8 cellular contexts compared by ENCODE assay signal in genomic region chr5:156824800-156825199, GRCh38. TPM values are rescaled to one million over a fixed set of nuclear protein-coding genes. Genes with fewer than 3 reads are reported as not detected.
DNase-seq lines count a peak whose midpoint lies in the region; ATAC-seq and TF ChIP-seq lines count a peak whose summit lies in the region.

No MANE protein-coding gene starts in this region.

- WGBS in hepatocyte (ENCODE audit: low lambda C conversion rate, missing lambda C conversion rate): 27% methylated on average over 2 of the region's 2 CpGs

- no peak overlapping the region for H3K4me2 ChIP-seq in hepatocyte

- no peaks in the 10 kb centered on the region for H3K4me1 ChIP-seq in hepatocyte (ENCODE audit: insufficient read depth)

- H3K4me3 ChIP-seq in hepatocyte: no peak overlapping the region

- peaks cover 5% of the 10 kb centered on the region for H3K27me3 Mint-ChIP-seq in type B pancreatic cell

- H3K27ac Mint-ChIP-seq in type B pancreatic cell: no peak overlapping the region

- no peak overlapping the region for H2AFZ ChIP-seq in hepatocyte

- no peak overlapping the region for H3K27ac ChIP-seq in hepatocyte

- no peaks in the 10 kb centered on the region for H3K36me3 ChIP-seq in hepatocyte (replicated peaks; ENCODE audit: insufficient read depth, low read depth)

- no peaks in the 10 kb centered on the region for H3K9me2 ChIP-seq in hepatocyte (replicated peaks; ENCODE audit: insufficient read depth)

- H3K79me2 ChIP-seq in hepatocyte: no peaks in the 10 kb centered on the region

- H3K36me3 Mint-ChIP-seq in type B pancreatic cell: no peaks in the 10 kb centered on the region

- H3K4me3 Mint-ChIP-seq in type B pancreatic cell: no peak overlapping the region

- no peaks in the 10 kb centered on the region for H3K27me3 ChIP-seq in hepatocyte

- peaks cover 8% of the 10 kb centered on the region for H3K9me3 Mint-ChIP-seq in type B pancreatic cell

- H3K4me1 Mint-ChIP-seq in type B pancreatic cell (ENCODE audit: unreplicated experiment): peaks cover 4% of the 10 kb centered on the region

- no peaks in the 10 kb centered on the region for H4K20me1 ChIP-seq in hepatocyte (ENCODE audit: insufficient read depth, poor library complexity, severe bottlenecking)

- no peak for ATAC-seq in GM21737 (IDR thresholded peaks at IDR 0.05; ENCODE audit: unreplicated experiment)

- TF ChIP-seq CTCF in hepatocyte (IDR thresholded peaks at IDR 0.05; ENCODE audit: poor library complexity) (peak; percentile 86), type B pancreatic cell (conservative IDR thresholded peaks at IDR 0.05) (peak; percentile 75)

- peak; percentile 4 for DNase-seq in SKM-1 treated with dmso at 0.1 percent for 144 hours (lab: John Stamatoyannopoulos, UW; ENCODE audit: unreplicated experiment)
- no peak for DNase-seq in SKM-1 (lab: John Stamatoyannopoulos, UW; ENCODE audit: unreplicated experiment)
- peak; percentile 21 for DNase-seq in RPMI8226
- DNase-seq in hepatocyte (ENCODE audit: low spot score): peak; percentile 67
- no peak for DNase-seq in type B pancreatic cell (ENCODE audit: extremely low spot score, unreplicated experiment)
- DNase-seq in NCI-H187 treated with DMSO at 0.1 percent for 48 hours (lab: John Stamatoyannopoulos, UW): no peak
- no peak for DNase-seq in stimulated activated CD4-positive, alpha-beta T cell treated with anti-CD3 and anti-CD28 coated beads, Interleukin-2, amount 100 ng/mL, for 48 hours

- H3K9me3 ChIP-seq in hepatocyte (ENCODE audit: low read depth): no peaks in the 10 kb centered on the region

RNA-seq across cellular contexts. Expression of gene PPP1R2B, which starts 25.3 kb away (rescaled TPM):
- total RNA-seq in hepatocyte (not detected in 2 replicates), type B pancreatic cell (ENCODE audit: low replicate concordance) (not detected in 2 replicates)
- polyA plus RNA-seq in hepatocyte: not detected in 2 replicates

Comparison
In these comparisons a context has a peak if more than half of its experiments do, and no peak if none do; other contexts are left out.
1. DNase-seq: peak in SKM-1 treated with dmso at 0.1 percent for 144 hours (single experiment), RPMI8226 (single experiment) and hepatocyte (single experiment); none in SKM-1 (single experiment), type B pancreatic cell (single experiment), NCI-H187 treated with DMSO at 0.1 percent for 48 hours (single experiment) and stimulated activated CD4-positive, alpha-beta T cell treated with anti-CD3 and anti-CD28 coated beads, Interleukin-2, amount 100 ng/mL, for 48 hours (0 of 2).